ENCODE assay signal across 18 cellular contexts in the genomic region with DNA sequence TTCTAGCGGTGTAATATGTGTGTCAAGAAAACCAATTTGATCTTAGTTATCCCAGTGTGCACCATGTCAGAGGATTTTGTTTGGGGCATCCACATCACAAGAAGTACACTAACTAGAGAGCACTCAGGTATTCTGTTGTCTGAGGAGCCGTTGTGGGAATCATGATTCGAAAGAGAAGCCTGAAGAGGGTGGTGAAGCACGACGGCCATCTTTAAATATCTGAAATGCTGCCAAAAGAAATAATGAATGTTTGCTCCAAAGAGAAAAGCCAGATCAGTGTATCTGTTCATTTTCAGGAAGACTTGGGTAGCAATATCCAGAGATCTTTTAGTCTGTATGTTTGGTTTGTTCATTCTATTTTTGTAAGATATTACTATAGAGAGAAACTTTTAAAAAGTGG.
DNase-seq lines count a peak whose midpoint lies in the region; ATAC-seq and TF ChIP-seq lines count a peak whose summit lies in the region.
"Had no signal": no experiment of that assay in that cellular context is flagged by ENCODE, and none has a peak within 500 bp of the region (broad histone marks: within the 10 kb centered on the region; RNA-seq: fewer than 3 reads in every experiment).

No MANE protein-coding gene starts in this region.

- DNase-seq in CD8-positive, alpha-beta memory T cell: no peak
- DNase-seq in MV-4-11 (lab: John Stamatoyannopoulos, UW): peak; percentile 26
- DNase-seq in esophagus muscularis mucosa (ENCODE audit: extremely low spot score): no peak
- no peak for DNase-seq in sigmoid colon
- DNase-seq in T-helper 2 cell treated with Interferon-gamma antibody and Interleukin-4, amounts not matched to agents 5 μg/mL and 100 μg/mL, for 36 hours (ENCODE audit: low spot score): no peak
- DNase-seq in stimulated activated CD8-positive, alpha-beta memory T cell treated with anti-CD3 and anti-CD28 coated beads, Interleukin-4, amount 100 ng/mL, for 48 hours: no peak
- DNase-seq: activated B cell treated with CpG ODN at 0.5 μM for 24 hours, H7, hippocampal formation, left lung, Peyer's patch, posterior cingulate gyrus, T-helper 1 cell had no signal

- TF ChIP-seq EP300 in esophagus muscularis mucosa (IDR thresholded peaks at IDR 0.05) (no peak), sigmoid colon (IDR thresholded peaks at IDR 0.05) (no peak)

- TF ChIP-seq POLR2A in esophagus muscularis mucosa (IDR thresholded peaks at IDR 0.05; ENCODE audit: low read depth) (no peak), sigmoid colon (IDR thresholded peaks at IDR 0.05) (no peak)

- H3K27me3 ChIP-seq in CD8-positive, alpha-beta memory T cell (ENCODE audit: insufficient read depth, low read length, poor library complexity, severe bottlenecking): no peaks in the 10 kb centered on the region
- H3K27me3 ChIP-seq in esophagus muscularis mucosa (no peaks in the 10 kb centered on the region), sigmoid colon (no peaks in the 10 kb centered on the region)
- H3K27me3 ChIP-seq: ascending aorta, left lung, Peyer's patch had no signal

- H3K9me3 ChIP-seq in CD8-positive, alpha-beta memory T cell (ENCODE audit: low read length): no peaks in the 10 kb centered on the region
- H3K9me3 ChIP-seq in esophagus muscularis mucosa: no peaks in the 10 kb centered on the region
- no peaks in the 10 kb centered on the region for H3K9me3 ChIP-seq in sigmoid colon
- H3K9me3 ChIP-seq: ascending aorta, left lung, Peyer's patch had no signal

- ATAC-seq in GM18909 (IDR thresholded peaks at IDR 0.05; ENCODE audit: poor library complexity, unreplicated experiment): no peak
- ATAC-seq: esophagus mucosa, left lung had no signal

- TF ChIP-seq CTCF in esophagus muscularis mucosa (IDR thresholded peaks at IDR 0.05) (no peak), sigmoid colon (IDR thresholded peaks at IDR 0.05) (no peak)

- peaks cover 0 to 2% of the 10 kb centered on the region in 2 donors for H3K27me3 Mint-ChIP-seq in CD8-positive, alpha-beta memory T cell
- H3K27me3 Mint-ChIP-seq in T-helper 2 cell treated with Interferon-gamma antibody and Interleukin-4, amounts not matched to agents 5 μg/mL and 100 μg/mL, for 36 hours (ENCODE audit: low read depth): no peaks in the 10 kb centered on the region
- H3K27me3 Mint-ChIP-seq: activated B cell treated with CpG ODN at 0.5 μM for 24 hours; dendritic cell treated with granulocyte-macrophage colony-stimulating factor and Interleukin-4, amounts not matched to agents 40 ng/mL and 50 ng/mL, for 4 days had no signal

- POLR2A ChIA-PET in CD8-positive, alpha-beta memory T cell (lab: Charles Lee): interaction anchor here (0.7 kb wide), 1 partner anchor 9 kb away, joined by 3 read pairs; no protein-coding TSS in a partner anchor

- H3K4me3 ChIP-seq in CD8-positive, alpha-beta memory T cell (ENCODE audit: low read length): no peak overlapping the region
- H3K4me3 ChIP-seq in esophagus muscularis mucosa (no peak overlapping the region), sigmoid colon (no peak overlapping the region)
- H3K4me3 ChIP-seq: ascending aorta, left lung, Peyer's patch had no signal

- intact Hi-C loops in esophagus muscularis mucosa (cut with DNase I): no loop called here
- intact Hi-C loops in sigmoid colon (cut with DNase I): loop anchor here (2.0 kb wide), 1 partner anchor 285 kb away; no protein-coding TSS in a partner anchor

- no peak overlapping the region for H3K4me3 Mint-ChIP-seq in CD8-positive, alpha-beta memory T cell
- no peak overlapping the region for H3K4me3 Mint-ChIP-seq in T-helper 2 cell treated with Interferon-gamma antibody and Interleukin-4, amounts not matched to agents 5 μg/mL and 100 μg/mL, for 36 hours
- H3K4me3 Mint-ChIP-seq: activated B cell treated with CpG ODN at 0.5 μM for 24 hours; dendritic cell treated with granulocyte-macrophage colony-stimulating factor and Interleukin-4, amounts not matched to agents 40 ng/mL and 50 ng/mL, for 4 days had no signal

- no peaks in the 10 kb centered on the region for H3K9me3 Mint-ChIP-seq in CD8-positive, alpha-beta memory T cell
- no peaks in the 10 kb centered on the region for H3K9me3 Mint-ChIP-seq in T-helper 2 cell treated with Interferon-gamma antibody and Interleukin-4, amounts not matched to agents 5 μg/mL and 100 μg/mL, for 36 hours
- H3K9me3 Mint-ChIP-seq: activated B cell treated with CpG ODN at 0.5 μM for 24 hours; dendritic cell treated with granulocyte-macrophage colony-stimulating factor and Interleukin-4, amounts not matched to agents 40 ng/mL and 50 ng/mL, for 4 days had no signal

- H3K27ac ChIP-seq in CD8-positive, alpha-beta memory T cell (ENCODE audit: low read depth, low read length): no peak overlapping the region
- peak overlapping the region; percentile 80 to 89 (median 86) for H3K27ac ChIP-seq in esophagus muscularis mucosa (replicated peaks in 1 of 4)
- peak overlapping the region; percentile 37 to 89 (median 78) for H3K27ac ChIP-seq in sigmoid colon
- H3K27ac ChIP-seq: ascending aorta, C4-2B, left lung, Peyer's patch had no signal

- H3K36me3 Mint-ChIP-seq in CD8-positive, alpha-beta memory T cell: peaks cover 0 to 33% (median 15%) of the 10 kb centered on the region in 3 donors
- peaks cover 11% of the 10 kb centered on the region for H3K36me3 Mint-ChIP-seq in T-helper 2 cell treated with Interferon-gamma antibody and Interleukin-4, amounts not matched to agents 5 μg/mL and 100 μg/mL, for 36 hours (ENCODE audit: low read depth)

- no peaks in the 10 kb centered on the region for H3K36me3 ChIP-seq in CD8-positive, alpha-beta memory T cell (ENCODE audit: insufficient read depth, low read length)
- H3K36me3 ChIP-seq in esophagus muscularis mucosa (no peaks in the 10 kb centered on the region), sigmoid colon (no peaks in the 10 kb centered on the region)
- H3K36me3 ChIP-seq: ascending aorta had no signal

- WGBS in esophagus muscularis mucosa: 28% methylated on average over 5 of the region's 5 CpGs
- WGBS in sigmoid colon, 2 donors: 59 to 69% methylated on average over 5 of the region's 5 CpGs

- peaks cover 15 to 52% (median 40%) of the 10 kb centered on the region in 3 donors for H3K4me1 Mint-ChIP-seq in CD8-positive, alpha-beta memory T cell
- H3K4me1 Mint-ChIP-seq in T-helper 2 cell treated with Interferon-gamma antibody and Interleukin-4, amounts not matched to agents 5 μg/mL and 100 μg/mL, for 36 hours (ENCODE audit: low read depth): peaks cover 17% of the 10 kb centered on the region

- H3K27ac Mint-ChIP-seq in CD8-positive, alpha-beta memory T cell: peak overlapping the region in 6 of 8 donors; percentile 8 to 65 (median 26)
- H3K27ac Mint-ChIP-seq in T-helper 2 cell treated with Interferon-gamma antibody and Interleukin-4, amounts not matched to agents 5 μg/mL and 100 μg/mL, for 36 hours: no peak overlapping the region
- H3K27ac Mint-ChIP-seq: activated B cell treated with CpG ODN at 0.5 μM for 24 hours; dendritic cell treated with granulocyte-macrophage colony-stimulating factor and Interleukin-4, amounts not matched to agents 40 ng/mL and 50 ng/mL, for 4 days had no signal

- CTCF ChIA-PET in CD8-positive, alpha-beta memory T cell (lab: Charles Lee): interaction anchor here (0.6 to 1.6 kb wide), 5 partner anchors 24 to 110 kb away, joined by 3 to 5 read pairs (median 3); no protein-coding TSS in a partner anchor

- H3K4me1 ChIP-seq in CD8-positive, alpha-beta memory T cell (ENCODE audit: insufficient read depth, low read length): peaks cover 10% of the 10 kb centered on the region
- H3K4me1 ChIP-seq in esophagus muscularis mucosa (peaks cover 70 to 90% (median 88%) of the 10 kb centered on the region in 4 donors), sigmoid colon (peaks cover 0 to 59% (median 44%) of the 10 kb centered on the region in 4 donors)
